8 cellular contexts compared by ENCODE assay signal in the genomic region with DNA sequence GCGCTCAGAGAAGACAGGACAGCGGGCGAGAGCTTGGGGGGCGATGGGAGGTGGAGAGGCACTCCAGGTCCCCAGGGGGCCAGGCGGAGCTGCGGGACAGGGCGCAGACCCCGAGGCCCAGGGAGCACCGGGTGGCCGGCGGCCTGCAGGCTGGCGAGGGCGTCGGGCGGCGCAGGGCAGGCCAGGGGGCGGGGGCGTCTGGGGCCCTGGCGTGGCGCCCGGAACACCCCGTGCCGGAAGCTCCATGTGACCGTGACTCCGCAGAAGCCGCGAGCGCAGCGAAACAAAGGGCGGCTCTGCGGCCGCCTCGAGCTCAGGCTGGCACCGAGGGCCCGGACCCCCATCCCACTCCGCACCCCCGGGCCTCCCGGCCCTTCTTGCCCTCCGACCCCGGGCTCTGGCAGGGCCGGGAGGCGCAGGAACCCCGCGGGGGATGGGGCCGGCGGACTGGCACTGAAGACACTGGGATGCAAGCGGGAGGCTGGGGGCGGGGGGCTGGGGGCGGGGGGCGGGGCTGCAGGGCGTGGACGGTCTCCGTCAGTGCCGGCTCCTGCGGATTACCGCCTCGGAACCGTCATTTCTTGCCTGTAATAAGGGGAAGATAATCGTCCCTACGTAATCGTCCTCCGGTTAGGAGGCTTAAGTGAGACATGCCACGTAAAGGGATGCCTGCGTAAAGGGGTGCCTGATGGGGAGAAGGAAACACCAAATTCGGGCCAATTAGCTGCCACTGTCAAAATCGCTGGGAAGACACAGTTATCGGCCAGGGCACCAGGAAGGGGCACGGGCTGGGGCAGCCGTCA. TPM values are rescaled to one million over a fixed set of nuclear protein-coding genes. Genes with fewer than 3 reads are reported as not detected.
DNase-seq lines count a peak whose midpoint lies in the region; ATAC-seq and TF ChIP-seq lines count a peak whose summit lies in the region.

No MANE protein-coding gene starts in this region.

- H3K4me1 ChIP-seq in HUES6 (ENCODE audit: control insufficient read depth, insufficient read depth, low read length) (peaks cover 50% of the 10 kb centered on the region), RWPE2 (ENCODE audit: insufficient read depth, poor library complexity, severe bottlenecking) (peaks cover 29% of the 10 kb centered on the region), osteoblast (ENCODE audit: insufficient read depth, low read length) (peaks cover 22% of the 10 kb centered on the region)

- H3K36me3 ChIP-seq in HUES6 (ENCODE audit: control insufficient read depth, insufficient read depth, low read length) (no peaks in the 10 kb centered on the region), RWPE2 (ENCODE audit: low read depth) (no peaks in the 10 kb centered on the region), osteoblast (ENCODE audit: insufficient read depth, low read length) (no peaks in the 10 kb centered on the region)

- no peak for TF ChIP-seq CTCF in RWPE2 (IDR thresholded peaks at IDR 0.05; ENCODE audit: poor library complexity, severe bottlenecking)
- TF ChIP-seq CTCF in osteoblast (IDR thresholded peaks at IDR 0.05; ENCODE audit: extremely low read depth, low read depth, low read length): no peak

- no peaks in the 10 kb centered on the region for H4K20me1 ChIP-seq in osteoblast (ENCODE audit: insufficient read depth, low read length)

- H3K27ac ChIP-seq in HUES6 (ENCODE audit: low read depth, low read length) (peak overlapping the region; percentile 93; the same call in 1 of the 2 replicates), RWPE2 (ENCODE audit: poor library complexity, severe bottlenecking) (peak overlapping the region; percentile 61), osteoblast (ENCODE audit: low read depth, low read length) (peak overlapping the region; percentile 60), temporal lobe (ENCODE audit: low read depth, low read length) (peak overlapping the region; percentile 100)

- H3K4me2 ChIP-seq in osteoblast (ENCODE audit: insufficient read depth, low read length): peak overlapping the region; percentile 83

- peaks cover 7% of the 10 kb centered on the region; the same call in 1 of the 2 replicates for H3K27me3 ChIP-seq in HUES6 (ENCODE audit: control insufficient read depth, insufficient read depth, low read length)
- H3K27me3 ChIP-seq in RWPE2 (ENCODE audit: insufficient read depth, poor library complexity, severe bottlenecking): no peaks in the 10 kb centered on the region
- no peaks in the 10 kb centered on the region for H3K27me3 ChIP-seq in osteoblast (ENCODE audit: insufficient read depth, low read length)

- H3K9me3 ChIP-seq in HUES6 (ENCODE audit: control insufficient read depth, insufficient read depth, low read depth, low read length): no peaks in the 10 kb centered on the region
- no peaks in the 10 kb centered on the region for H3K9me3 ChIP-seq in RWPE2 (ENCODE audit: severe bottlenecking)
- H3K9me3 ChIP-seq in osteoblast (ENCODE audit: low read depth, low read length): no peaks in the 10 kb centered on the region

- peak overlapping the region; percentile 83 for H2AFZ ChIP-seq in osteoblast (ENCODE audit: low read length)

- DNase-seq in D341Med (ENCODE audit: low spot score) (peak; percentile 94), RWPE2 (ENCODE audit: low spot score) (no peak), germinal center (ENCODE audit: low spot score) (peak; percentile 87), osteoblast (ENCODE audit: insufficient read length, low spot score, missing footprints) (peak; percentile 99)
- DNase-seq in activated naive CD4-positive, alpha-beta T cell treated with Interleukin-2 at 50 U/mL for 16 hours: peak; percentile 79

- no peaks in the 10 kb centered on the region for H3K79me2 ChIP-seq in osteoblast (ENCODE audit: insufficient read depth, low read length)

- ATAC-seq in GM21367 (IDR thresholded peaks at IDR 0.05; ENCODE audit: unreplicated experiment): peak; percentile 79
- ATAC-seq in RWPE2 (ENCODE audit: low read depth): peak; percentile 37

- H3K4me3 ChIP-seq in HUES6 (ENCODE audit: low read depth, low read length): peak overlapping the region; percentile 60
- H3K4me3 ChIP-seq in RWPE2 (ENCODE audit: severe bottlenecking): peak overlapping the region; percentile 19
- H3K4me3 ChIP-seq in osteoblast (ENCODE audit: insufficient read depth, low read length): peak overlapping the region; percentile 65

- H3K9ac ChIP-seq in HUES6 (ENCODE audit: low read length): peak overlapping the region; percentile 70

RNA-seq across cellular contexts. Expression of a gene that starts 19.2 kb away (rescaled TPM):
- under 0.01 TPM in 1 of 2 replicates, not detected in the other for total RNA-seq in osteoblast
- total RNA-seq in temporal lobe: 0.74 TPM

RNA-seq across cellular contexts. Expression of a gene that starts 27.5 kb away (rescaled TPM):
- total RNA-seq in osteoblast (97.2 and 140 TPM in 2 replicates), temporal lobe (7.6 TPM)

Comparison
In these comparisons a context has a peak if more than half of its experiments do, and no peak if none do; other contexts are left out.
1. RNA of a gene that starts 27.5 kb away (total RNA-seq): 97.2 to 140 TPM in osteoblast; 7.6 TPM in temporal lobe (single experiment); every median in the first group is over 10 times any median in the second.
2. Peak in every context shown above with its lines, with median percentiles within 50 percentile points of each other: H3K27ac ChIP-seq and H3K4me3 ChIP-seq.